ENCODE assay signal across 8 cellular contexts in the genomic region with DNA sequence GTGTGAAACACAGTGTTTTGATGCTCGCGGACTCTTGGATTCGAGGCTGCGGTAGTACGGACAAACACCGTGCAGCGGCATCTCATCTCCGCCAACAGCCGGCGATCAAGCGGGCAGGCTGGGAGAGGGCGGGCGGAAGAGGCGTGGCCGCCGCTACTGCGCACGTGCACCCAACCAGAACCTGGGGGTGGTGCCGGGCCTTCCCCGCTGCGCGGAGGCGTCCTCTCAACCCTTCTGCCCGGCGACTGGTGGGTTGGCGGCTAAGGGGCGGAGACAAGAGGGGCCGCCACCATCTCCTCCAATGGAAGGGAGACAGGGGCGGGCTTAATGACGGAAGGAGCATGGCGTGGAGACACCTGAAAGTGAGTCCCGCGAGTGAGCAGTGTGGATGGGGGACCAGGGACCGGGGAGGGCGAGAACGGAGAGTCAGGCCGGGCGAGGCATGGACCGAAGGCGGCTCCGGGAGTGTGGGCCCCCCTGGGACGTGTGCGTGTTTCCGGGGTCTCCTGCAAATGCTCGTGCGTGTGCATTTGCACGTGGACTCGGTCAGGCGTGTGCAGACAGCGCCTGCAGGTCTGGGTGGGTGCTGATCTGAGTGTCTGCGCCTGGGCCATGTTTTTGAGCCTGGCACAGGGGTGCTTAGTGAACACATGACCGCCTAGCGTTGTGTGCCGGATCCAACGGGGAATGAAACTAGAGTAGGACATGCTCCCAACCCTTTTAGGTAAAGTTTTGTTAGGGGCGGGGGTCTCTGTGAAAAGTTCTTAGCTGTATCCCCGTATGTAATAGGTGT. TPM values are rescaled to one million over a fixed set of nuclear protein-coding genes. Genes with fewer than 3 reads are reported as not detected.
DNase-seq lines count a peak whose midpoint lies in the region; ATAC-seq and TF ChIP-seq lines count a peak whose summit lies in the region.

A gene (plus strand): TSS at position 321 of the 793 bp plus-strand sequence. CDS start 21 bp downstream, at position 342.

- peaks cover 8% of the 10 kb centered on the region for H3K36me3 ChIP-seq in right atrium auricular region
- peaks cover 0 to 3% of the 10 kb centered on the region in 2 donors for H3K36me3 ChIP-seq in vagina

- TF ChIP-seq CTCF in right atrium auricular region (IDR thresholded peaks at IDR 0.05) (peak in 1 of 2 donors; percentile 27), vagina (IDR thresholded peaks at IDR 0.05) (no peak)

- no peaks in the 10 kb centered on the region for H3K9me3 ChIP-seq in right atrium auricular region
- H3K9me3 ChIP-seq in vagina = no peaks in the 10 kb centered on the region

- no peaks in the 10 kb centered on the region for H3K27me3 ChIP-seq in right atrium auricular region
- H3K27me3 ChIP-seq in vagina = no peaks in the 10 kb centered on the region

- ATAC-seq in GM18505 (IDR thresholded peaks at IDR 0.05; ENCODE audit: unreplicated experiment) (peak; percentile 99), HG02970 (IDR thresholded peaks at IDR 0.05; ENCODE audit: low FRiP score, unreplicated experiment) (peak; percentile 100)

- H3K4me3 ChIP-seq in right atrium auricular region = peak within 1 kb of the TSS; percentile 85 to 89
- H3K4me3 ChIP-seq in vagina = peak within 1 kb of the TSS; percentile 76 to 86

- H3K27ac ChIP-seq in right atrium auricular region = peak within 1 kb of the TSS; percentile 68 to 74
- H3K27ac ChIP-seq in vagina = no peak within 1 kb of the TSS

- intact Hi-C loops in vagina (cut with DNase I) = no loop called here

- TF ChIP-seq POLR2A in GM18505 (IDR thresholded peaks at IDR 0.05; ENCODE audit: borderline replicate concordance, extremely low read depth, insufficient read depth, insufficient read length) (peak; percentile 81), vagina (IDR thresholded peaks at IDR 0.05) (no peak)

- DNase-seq in NCI-H187 treated with DMSO at 0.1 percent for 48 hours (lab: John Stamatoyannopoulos, UW) (peak; percentile 55), T-helper 2 cell (peak; percentile 93 to 99 (median 97)), anterior cingulate cortex (lab: John Stamatoyannopoulos, UW) (peak; percentile 78 to 99 (median 97)), right atrium auricular region (ENCODE audit: low spot score) (peak; percentile 97), pulmonary artery endothelial cell (ENCODE audit: low read depth, low spot score) (peak; percentile 92), vagina (ENCODE audit: extremely low spot score in 2 of 2) (peak in 1 of 2 donors; percentile 97)

- H3K4me1 ChIP-seq in right atrium auricular region (peaks cover 0 to 30% of the 10 kb centered on the region in 2 donors), vagina (peaks cover 18% of the 10 kb centered on the region)

RNA-seq across cellular contexts. Expression of the gene that starts here (rescaled TPM):
- total RNA-seq in right atrium auricular region (10 to 100 TPM; 39.4 to 52.0 TPM), pulmonary artery endothelial cell (6.0 and 6.9 TPM in 2 replicates), vagina (4.2 TPM)
